Comparison of ENCODE assay signal across 8 cellular contexts in genomic region chr2:46229134-46230063, GRCh38.
DNase-seq lines count a peak whose midpoint lies in the region; ATAC-seq and TF ChIP-seq lines count a peak whose summit lies in the region.

No MANE protein-coding gene starts in this region.

- H3K36me3 ChIP-seq in esophagus muscularis mucosa: no peaks in the 10 kb centered on the region

- DNase-seq in activated CD4-positive, alpha-beta T cell treated with anti-CD3 and anti-CD28 coated beads for 4 hours: peak; percentile 34 to 35
- DNase-seq in activated CD4-positive, alpha-beta T cell treated with anti-CD3 and anti-CD28 coated beads, Interleukin-2, amount 50 U/mL, for 1 hour: no peak
- DNase-seq in NCI-H345 treated with DMSO at 0.1 percent for 48 hours (lab: John Stamatoyannopoulos, UW; ENCODE audit: unreplicated experiment) (peak; percentile 39), glomerular visceral epithelial cell (ENCODE audit: extremely low spot score) (peak; percentile 89), NCI-H526 (lab: John Stamatoyannopoulos, UW) (no peak), epidermal melanocyte (ENCODE audit: insufficient read length, low spot score) (no peak), esophagus muscularis mucosa (ENCODE audit: extremely low spot score) (no peak)

- no peaks in the 10 kb centered on the region for H3K27me3 ChIP-seq in esophagus muscularis mucosa

- 81% methylated on average over 11 of the region's 11 CpGs for WGBS in esophagus muscularis mucosa

- no peak for TF ChIP-seq EP300 in esophagus muscularis mucosa (IDR thresholded peaks at IDR 0.05)

- intact Hi-C loops in esophagus muscularis mucosa (cut with DNase I): no loop called here

- peak; percentile 66 for ATAC-seq in HG02588 (IDR thresholded peaks at IDR 0.05; ENCODE audit: unreplicated experiment)

- H3K4me1 ChIP-seq in esophagus muscularis mucosa: peaks cover 0 to 19% (median 13%) of the 10 kb centered on the region in 4 donors

- H3K4me3 ChIP-seq in esophagus muscularis mucosa: no peak overlapping the region

- H3K9me3 ChIP-seq in esophagus muscularis mucosa: no peaks in the 10 kb centered on the region

- TF ChIP-seq CTCF in esophagus muscularis mucosa (IDR thresholded peaks at IDR 0.05): no peak

- no peak overlapping the region for H3K27ac ChIP-seq in esophagus muscularis mucosa (replicated peaks in 1 of 4)

- TF ChIP-seq POLR2A in esophagus muscularis mucosa (IDR thresholded peaks at IDR 0.05; ENCODE audit: low read depth): no peak

Comparison
In these comparisons a context has a peak if more than half of its experiments do, and no peak if none do; other contexts are left out.
1. DNase-seq: peak in activated CD4-positive, alpha-beta T cell treated with anti-CD3 and anti-CD28 coated beads for 4 hours (2 of 2), NCI-H345 treated with DMSO at 0.1 percent for 48 hours (single experiment) and glomerular visceral epithelial cell (single experiment); none in activated CD4-positive, alpha-beta T cell treated with anti-CD3 and anti-CD28 coated beads, Interleukin-2, amount 50 U/mL, for 1 hour (single experiment), NCI-H526 (0 of 2), epidermal melanocyte (single experiment) and esophagus muscularis mucosa (single experiment).